8 cellular contexts compared by ENCODE assay signal in genomic region chr4:127698789-127699200, GRCh38. TPM values are rescaled to one million over a fixed set of nuclear protein-coding genes. Genes with fewer than 3 reads are reported as not detected.
A peak's percentile ranks its signal among the peaks of the same experiment; 100 is the strongest.
DNase-seq lines count a peak whose midpoint lies in the region; ATAC-seq, FAIRE-seq and TF ChIP-seq lines count a peak whose summit lies in the region.

No MANE protein-coding gene starts in this region.

- FAIRE-seq in kidney (lab: Jason Lieb, UNC), result no peak

- H3K27ac ChIP-seq in psoas muscle (no peak overlapping the region), kidney (ENCODE audit: low read depth in 2 of 2, low read length in 2 of 2) (no peak overlapping the region)

- no peak overlapping the region for H3K9ac ChIP-seq in kidney (ENCODE audit: low read length in 2 of 2)

- no peaks in the 10 kb centered on the region for H3K36me3 ChIP-seq in psoas muscle (ENCODE audit: insufficient read depth in 1 of 2, low read depth in 1 of 2)
- H3K36me3 ChIP-seq in kidney (ENCODE audit: control insufficient read depth in 1 of 2, insufficient read depth in 2 of 2, low read length in 2 of 2), result no peaks in the 10 kb centered on the region

- no peak for TF ChIP-seq CTCF in NB4 (IDR thresholded peaks at IDR 0.05; ENCODE audit: low read depth, low read length)
- TF ChIP-seq CTCF in foreskin fibroblast (IDR thresholded peaks at IDR 0.05; ENCODE audit: low read depth, low read length), result no peak
- no peak for TF ChIP-seq CTCF in psoas muscle (IDR thresholded peaks at IDR 0.05)
- TF ChIP-seq CTCF in kidney (IDR thresholded peaks at IDR 0.05; ENCODE audit: borderline replicate concordance, extremely low read depth, insufficient read depth), result no peak

- H3K9me3 ChIP-seq in psoas muscle, result peaks cover 4% of the 10 kb centered on the region
- peaks cover 0 to 8% of the 10 kb centered on the region in 2 donors for H3K9me3 ChIP-seq in kidney (ENCODE audit: control insufficient read depth in 1 of 2, low read length in 2 of 2)

- DNase-seq in NB4 (ENCODE audit: low read depth) (peak; percentile 70), foreskin fibroblast (peak; percentile 36 to 50), NCI-H446 (lab: John Stamatoyannopoulos, UW) (no peak), psoas muscle (no peak), kidney (no peak)
- no peak for DNase-seq in activated CD8-positive, alpha-beta memory T cell treated with anti-CD3 and anti-CD28 coated beads for 24 hours

- TF ChIP-seq POLR2A in NB4 (IDR thresholded peaks at IDR 0.05; ENCODE audit: extremely low read depth, insufficient read length), result no peak

- H3K4me3 ChIP-seq in NB4 (ENCODE audit: low read depth, low read length) (no peak overlapping the region), foreskin fibroblast (ENCODE audit: low read depth in 1 of 2, low read length in 2 of 2) (no peak overlapping the region), psoas muscle (no peak overlapping the region), kidney (ENCODE audit: low read length in 2 of 2) (no peak overlapping the region)

- ATAC-seq in GM18502 (IDR thresholded peaks at IDR 0.05; ENCODE audit: poor library complexity, unreplicated experiment) (peak; percentile 100), HG02571 (IDR thresholded peaks at IDR 0.05; ENCODE audit: unreplicated experiment) (peak; percentile 100), psoas muscle (no peak)

- no peaks in the 10 kb centered on the region for H3K27me3 ChIP-seq in psoas muscle (ENCODE audit: insufficient read depth in 3 of 3, low read length in 2 of 3)

- H3K4me1 ChIP-seq in psoas muscle (no peaks in the 10 kb centered on the region), kidney (ENCODE audit: control insufficient read depth in 1 of 2, insufficient read depth in 1 of 2, low read depth in 1 of 2, low read length in 2 of 2) (no peaks in the 10 kb centered on the region)

- intact Hi-C loops in psoas muscle (cut with DNase I), result no loop called here
- intact Hi-C loops in kidney (cut with DNase I), result no loop called here

- WGBS in psoas muscle, 3 donors, result 87 to 90% (median 88%) methylated on average over 4 of the region's 4 CpGs

RNA-seq across cellular contexts. Expression of gene SLC25A31, which starts 31.4 kb away (rescaled TPM):
- not detected for total RNA-seq in psoas muscle
- polyA plus RNA-seq in psoas muscle, result under 1 TPM in 1 of 3 donors, not detected in 2; 0.05 TPM
- not detected for total RNA-seq in kidney
- not detected for polyA plus RNA-seq in kidney (ENCODE audit: insufficient read depth, low read depth, low replicate concordance)

Comparison
In these comparisons a context has a peak if more than half of its experiments do, and no peak if none do; other contexts are left out.
1. ATAC-seq: peak in GM18502 (single experiment) and HG02571 (single experiment); none in psoas muscle (0 of 4).
2. DNase-seq: peak in NB4 (single experiment) and foreskin fibroblast (2 of 2); none in NCI-H446 (0 of 2), psoas muscle (0 of 2), kidney (single experiment) and activated CD8-positive, alpha-beta memory T cell treated with anti-CD3 and anti-CD28 coated beads for 24 hours (single experiment).